8 cellular contexts compared by ENCODE assay signal in the genomic region with DNA sequence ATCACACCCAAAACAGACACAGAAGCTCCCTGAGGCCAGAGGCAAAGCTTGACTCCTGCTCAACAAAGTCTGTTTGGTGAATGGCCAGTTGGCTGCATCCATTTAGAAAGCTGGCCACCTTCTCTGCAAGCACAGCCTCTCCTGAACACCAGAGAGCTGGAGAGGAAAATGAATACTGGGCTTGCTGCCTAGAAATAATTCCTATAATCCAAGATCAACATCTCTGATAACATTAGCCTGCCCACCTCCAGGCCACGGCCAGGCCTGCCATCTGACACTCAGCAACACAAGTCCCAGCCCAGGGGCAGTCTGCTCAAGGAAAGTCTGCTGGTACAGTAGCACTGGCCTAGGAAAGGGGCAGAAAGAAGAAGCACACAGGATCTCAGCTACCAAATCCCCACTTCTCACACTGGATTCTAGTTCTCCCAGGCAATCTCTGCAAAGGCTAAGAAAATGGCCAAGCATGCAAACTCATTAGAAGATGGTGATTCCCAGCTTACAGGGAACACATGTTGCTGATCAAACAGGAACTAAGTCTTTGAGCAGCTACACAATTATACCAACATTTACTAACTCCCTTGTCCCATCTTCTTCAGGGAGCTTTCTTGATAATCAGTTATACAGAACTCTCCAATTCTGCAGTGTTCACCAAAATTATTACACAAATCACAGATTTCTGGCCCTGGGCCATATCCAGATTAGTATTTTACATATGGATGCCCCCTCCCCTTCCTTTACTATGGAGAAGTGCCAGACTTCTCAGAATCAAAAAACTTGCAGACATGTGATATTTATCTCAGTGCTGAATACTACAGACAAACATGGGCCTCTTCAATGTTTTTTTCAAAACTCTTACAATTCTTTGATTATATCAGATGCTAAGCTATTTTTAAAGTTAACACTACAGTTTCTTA. TPM values are rescaled to one million over a fixed set of nuclear protein-coding genes. Genes with fewer than 3 reads are reported as not detected.
DNase-seq lines count a peak whose midpoint lies in the region; ATAC-seq and TF ChIP-seq lines count a peak whose summit lies in the region.

No MANE protein-coding gene starts in this region.

- H4K20me1 ChIP-seq in OCI-LY7 (ENCODE audit: insufficient read depth, low read length) = no peaks in the 10 kb centered on the region

- TF ChIP-seq EP300 in stomach (IDR thresholded peaks at IDR 0.05) = no peak

- TF ChIP-seq CTCF in OCI-LY7 (conservative IDR thresholded peaks at IDR 0.05; ENCODE audit: low read length) (no peak), esophagus squamous epithelium (IDR thresholded peaks at IDR 0.05) (no peak), stomach (IDR thresholded peaks at IDR 0.05) (no peak)

- WGBS in esophagus squamous epithelium, 2 donors = 11 to 40% methylated on average over 1 of the region's 1 CpG
- WGBS in stomach, 5 donors = 9 to 25% (median 15%) methylated on average over 1 of the region's 1 CpG

- no peaks in the 10 kb centered on the region for H3K9me3 Mint-ChIP-seq in activated CD4-positive, alpha-beta T cell treated with anti-CD3 and anti-CD28 coated beads for 36 hours (ENCODE audit: low read depth)

- POLR2A ChIA-PET in activated CD4-positive, alpha-beta T cell treated with anti-CD3 and anti-CD28 coated beads for 36 hours (lab: Charles Lee) = interaction anchor here (1.4 to 2.4 kb wide), 3 partner anchors 9 to 33 kb away, joined by 3 to 9 read pairs (median 3); no protein-coding TSS in a partner anchor
- POLR2A ChIA-PET in OCI-LY7 (lab: Charles Lee) = interaction anchor here (1.7 to 5.9 kb wide), 4 partner anchors 10 to 35 kb away, joined by 6 to 53 read pairs (median 26); no protein-coding TSS in a partner anchor

- H3K27me3 Mint-ChIP-seq in activated CD4-positive, alpha-beta T cell treated with anti-CD3 and anti-CD28 coated beads for 36 hours = no peaks in the 10 kb centered on the region

- no peak overlapping the region for H2AFZ ChIP-seq in OCI-LY7 (ENCODE audit: low read length)

- intact Hi-C loops in activated CD4-positive, alpha-beta T cell treated with anti-CD3 and anti-CD28 coated beads for 36 hours (cut with DNase I, micrococcal nuclease) = loop anchor here (1.0 to 2.0 kb wide), 2 partner anchors 10 to 17 kb away; no protein-coding TSS in a partner anchor
- intact Hi-C loops in OCI-LY7 (cut with micrococcal nuclease; ENCODE audit: unreplicated experiment) = no loop called here
- intact Hi-C loops in esophagus squamous epithelium (cut with DNase I) = no loop called here
- intact Hi-C loops in stomach (cut with DNase I; ENCODE audit: low total_unique reads) = no loop called here

- H3K27ac Mint-ChIP-seq in activated CD4-positive, alpha-beta T cell treated with anti-CD3 and anti-CD28 coated beads for 36 hours = no peak overlapping the region

- no peaks in the 10 kb centered on the region for H3K27me3 ChIP-seq in esophagus squamous epithelium
- no peaks in the 10 kb centered on the region for H3K27me3 ChIP-seq in stomach

- H3K36me3 ChIP-seq in OCI-LY7 (ENCODE audit: insufficient read depth, low read length) (peaks cover 22% of the 10 kb centered on the region; the same call in 1 of the 2 replicates), esophagus squamous epithelium (no peaks in the 10 kb centered on the region), stomach (no peaks in the 10 kb centered on the region)

- BruUV-seq in OCI-LY7 (replicated peaks; lab: Mats Ljungman, UMichigan) = no TSS peak

- H3K4me3 Mint-ChIP-seq in activated CD4-positive, alpha-beta T cell treated with anti-CD3 and anti-CD28 coated beads for 36 hours = peak overlapping the region; percentile 62

- no peak for ATAC-seq in activated CD4-positive, alpha-beta T cell treated with anti-CD3 and anti-CD28 coated beads for 36 hours
- ATAC-seq in HG02759 (IDR thresholded peaks at IDR 0.05; ENCODE audit: unreplicated experiment) = no peak

- DNase-seq in activated CD4-positive, alpha-beta T cell treated with anti-CD3 and anti-CD28 coated beads for 36 hours = no peak
- DNase-seq in activated CD4-positive, alpha-beta T cell treated with anti-CD3 and anti-CD28 coated beads, Interleukin-2, amount 50 U/mL, for 1 hour = no peak
- DNase-seq in OCI-LY7 (ENCODE audit: low spot score) (no peak), esophagus squamous epithelium (lab: John Stamatoyannopoulos, UW) (no peak), stomach (peak; percentile 69), GM03348 (ENCODE audit: low spot score) (no peak), NCI-H748 treated with DMSO at 0.1 percent for 48 hours (lab: John Stamatoyannopoulos, UW) (no peak)

- H3K27ac ChIP-seq in OCI-LY7 (ENCODE audit: low read depth, low read length, poor library complexity, severe bottlenecking) (peak overlapping the region; percentile 82), esophagus squamous epithelium (peak overlapping the region; percentile 41 to 90 (median 76)), stomach (peak overlapping the region; percentile 74 to 98 (median 87))

- peaks cover 97% of the 10 kb centered on the region for H3K79me2 ChIP-seq in OCI-LY7 (ENCODE audit: insufficient read depth, low read depth, low read length)

- peak overlapping the region; percentile 85 for H3K4me2 ChIP-seq in OCI-LY7 (ENCODE audit: low read length)

- peaks cover 18% of the 10 kb centered on the region for H3K4me1 Mint-ChIP-seq in activated CD4-positive, alpha-beta T cell treated with anti-CD3 and anti-CD28 coated beads for 36 hours

- peaks cover 5% of the 10 kb centered on the region for H3K36me3 Mint-ChIP-seq in activated CD4-positive, alpha-beta T cell treated with anti-CD3 and anti-CD28 coated beads for 36 hours (ENCODE audit: low read depth)

- H3K4me1 ChIP-seq in OCI-LY7 (ENCODE audit: insufficient read depth, low read length, poor library complexity, severe bottlenecking) (peaks cover 96% of the 10 kb centered on the region), esophagus squamous epithelium (peaks cover 56 to 98% (median 85%) of the 10 kb centered on the region in 3 donors), stomach (peaks cover 87 to 100% (median 94%) of the 10 kb centered on the region in 4 donors)

- CTCF ChIA-PET in activated CD4-positive, alpha-beta T cell treated with anti-CD3 and anti-CD28 coated beads for 36 hours (lab: Charles Lee) = interaction anchor here (0.7 to 6.4 kb wide), 9 partner anchors 9 to 231 kb away, joined by 3 to 74 read pairs (median 5); no protein-coding TSS in a partner anchor
- CTCF ChIA-PET in OCI-LY7 (lab: Charles Lee; ENCODE audit: unreplicated experiment) = interaction anchor here (1.4 kb wide), 1 partner anchor 9 kb away, joined by 3 read pairs; no protein-coding TSS in a partner anchor

- peak overlapping the region; percentile 56 for H3K4me3 ChIP-seq in OCI-LY7 (ENCODE audit: low read depth, low read length, poor library complexity, severe bottlenecking)
- peak overlapping the region in 1 of 4 donors; percentile 1 for H3K4me3 ChIP-seq in esophagus squamous epithelium
- no peak overlapping the region for H3K4me3 ChIP-seq in stomach

- no peaks in the 10 kb centered on the region for H3K9me2 ChIP-seq in OCI-LY7 (ENCODE audit: insufficient read depth, low read length)

- TF ChIP-seq POLR2A in esophagus squamous epithelium (IDR thresholded peaks at IDR 0.05) (no peak), stomach (IDR thresholded peaks at IDR 0.05) (no peak)

- H3K9me3 ChIP-seq in OCI-LY7 (ENCODE audit: low read length) (no peaks in the 10 kb centered on the region), esophagus squamous epithelium (no peaks in the 10 kb centered on the region), stomach (no peaks in the 10 kb centered on the region)

RNA-seq across cellular contexts. Expression of a gene that starts 9.9 kb away (rescaled TPM):
- total RNA-seq in activated CD4-positive, alpha-beta T cell treated with anti-CD3 and anti-CD28 coated beads for 36 hours = 10 to 100 TPM; 49.3 to 52.0 TPM
- 22.8 and 30.9 TPM in 2 replicates for total RNA-seq in OCI-LY7 (2014; rRNA removed; shearing (Covaris generic))
- total RNA-seq in OCI-LY7 (2022) (38.2 and 41.5 TPM in 2 replicates), esophagus squamous epithelium (10 to 100 TPM; 13.0 to 30.7 (median 17.8) TPM), stomach (10 to 100 TPM; 38.2 to 61.7 (median 58.3) TPM)
- 10 to 100 TPM in 2 of 3 donors, 1 to 10 TPM in 1; 9.3 to 12.4 (median 11.7) TPM for polyA plus RNA-seq in stomach

RNA-seq across cellular contexts. Expression of a gene that starts 24.8 kb away (rescaled TPM):
- not detected for total RNA-seq in activated CD4-positive, alpha-beta T cell treated with anti-CD3 and anti-CD28 coated beads for 36 hours
- not detected in 2 replicates for total RNA-seq in OCI-LY7 (2014; rRNA removed; shearing (Covaris generic))
- total RNA-seq in OCI-LY7 (2022) (not detected in 2 replicates), esophagus squamous epithelium (not detected), stomach (under 1 TPM in 2 of 5 donors, not detected in 3; 0.29 to 0.45 TPM)
- polyA plus RNA-seq in stomach = not detected

Comparison
In these comparisons a context has a peak if more than half of its experiments do, and no peak if none do; other contexts are left out.
1. intact Hi-C loops: an anchor here in activated CD4-positive, alpha-beta T cell treated with anti-CD3 and anti-CD28 coated beads for 36 hours (1.0 to 2.0 kb wide); none called in OCI-LY7, esophagus squamous epithelium and stomach.